9 cellular contexts compared by ENCODE assay signal in the genomic region with DNA sequence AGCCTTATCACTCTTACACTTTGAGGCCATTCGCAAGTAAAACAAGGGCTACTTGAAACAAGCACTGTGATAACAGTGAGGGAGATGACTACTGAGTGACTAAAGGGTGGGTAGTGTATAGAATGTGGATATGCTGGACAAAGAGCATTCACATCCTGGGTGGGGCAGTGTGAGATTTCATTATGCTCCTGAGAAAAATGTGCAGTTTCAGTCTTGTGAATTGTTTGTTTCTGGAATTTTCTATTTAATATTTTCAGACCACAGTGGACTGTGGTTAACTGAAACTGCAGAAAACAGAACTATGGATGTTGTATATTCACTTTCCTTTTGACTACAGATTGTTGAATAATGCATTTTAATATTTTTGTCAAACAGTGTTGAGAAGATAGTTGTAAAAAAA. TPM values are rescaled to one million over a fixed set of nuclear protein-coding genes. Genes with fewer than 3 reads are reported as not detected.
A peak's percentile ranks its signal among the peaks of the same experiment; 100 is the strongest.
DNase-seq lines count a peak whose midpoint lies in the region; ATAC-seq and TF ChIP-seq lines count a peak whose summit lies in the region.
"Had no signal": no experiment of that assay in that cellular context is flagged by ENCODE, and none has a peak within 500 bp of the region (broad histone marks: within the 10 kb centered on the region; RNA-seq: fewer than 3 reads in every experiment).

No MANE protein-coding gene starts in this region.

- intact Hi-C loops in uterus (cut with DNase I; ENCODE audit: low total_unique reads), result no loop called here
- intact Hi-C loops in lower leg skin (cut with DNase I; ENCODE audit: low total_unique reads), result no loop called here

- 82 to 91% methylated on average over 1 of the region's 1 CpG for WGBS in lower leg skin, 2 donors

- peaks cover 25% of the 10 kb centered on the region for H3K4me1 Mint-ChIP-seq in WTC11

- H3K4me3 Mint-ChIP-seq in WTC11, result no peak overlapping the region
- H3K4me3 Mint-ChIP-seq: neural crest cell had no signal

- peaks cover 0 to 5% of the 10 kb centered on the region in 2 donors for H3K9me3 ChIP-seq in uterus

- TF ChIP-seq POLR2A in uterus (IDR thresholded peaks at IDR 0.05) (no peak), lower leg skin (IDR thresholded peaks at IDR 0.05) (no peak)

- peaks cover 34% of the 10 kb centered on the region for H3K36me3 Mint-ChIP-seq in WTC11

- H3K4me3 ChIP-seq in uterus (no peak overlapping the region), lower leg skin (ENCODE audit: low read depth, poor library complexity, severe bottlenecking) (no peak overlapping the region)

- H3K27me3 Mint-ChIP-seq in WTC11 (ENCODE audit: low read depth), result no peaks in the 10 kb centered on the region

- TF ChIP-seq CTCF in WTC11 (IDR thresholded peaks at IDR 0.05) (no peak), uterus (IDR thresholded peaks at IDR 0.05) (no peak), lower leg skin (IDR thresholded peaks at IDR 0.05) (no peak)

- CTCF ChIA-PET in WTC11 (lab: Charles Lee), result no interaction called here

- ATAC-seq in GM19035 (IDR thresholded peaks at IDR 0.05; ENCODE audit: unreplicated experiment) (peak; percentile 83), HG03025 (IDR thresholded peaks at IDR 0.05; ENCODE audit: low FRiP score, unreplicated experiment) (peak; percentile 71), WTC11 (no peak)

- H3K27ac ChIP-seq in uterus, result no peak overlapping the region

- DNase-seq in WTC11 (ENCODE audit: low spot score) (no peak), renal cortical epithelial cell (ENCODE audit: low read depth) (peak; percentile 70), SKM-1 treated with dmso at 0.1 percent for 144 hours (lab: John Stamatoyannopoulos, UW; ENCODE audit: unreplicated experiment) (no peak), HuH-7 (ENCODE audit: low spot score) (no peak), uterus (no peak), lower leg skin (ENCODE audit: low spot score in 2 of 2) (no peak)

- H3K36me3 ChIP-seq in uterus, result no peaks in the 10 kb centered on the region

- peak overlapping the region; percentile 48; the same call in 1 of the 2 replicates for H3K27ac Mint-ChIP-seq in WTC11

- no peaks in the 10 kb centered on the region for H3K27me3 ChIP-seq in uterus

- peaks cover 12% of the 10 kb centered on the region for H3K9me3 Mint-ChIP-seq in WTC11

- no peaks in the 10 kb centered on the region for H3K4me1 ChIP-seq in uterus

- POLR2A ChIA-PET in WTC11 (lab: Charles Lee), result no interaction called here

TF ChIP-seq in WTC11, 78 proteins besides CTCF, POLR2A, EP300 and RAD21:
- TF ChIP-seq ATF1 (CRISPR knock-in tag; IDR thresholded peaks at IDR 0.05) (no peak), CBFB (CRISPR knock-in tag; IDR thresholded peaks at IDR 0.05; ENCODE audit: low read depth) (no peak), ZNF317 (CRISPR knock-in tag; IDR thresholded peaks at IDR 0.05; ENCODE audit: borderline replicate concordance, low read depth) (no peak)
- TF ChIP-seq, protein P1, sequence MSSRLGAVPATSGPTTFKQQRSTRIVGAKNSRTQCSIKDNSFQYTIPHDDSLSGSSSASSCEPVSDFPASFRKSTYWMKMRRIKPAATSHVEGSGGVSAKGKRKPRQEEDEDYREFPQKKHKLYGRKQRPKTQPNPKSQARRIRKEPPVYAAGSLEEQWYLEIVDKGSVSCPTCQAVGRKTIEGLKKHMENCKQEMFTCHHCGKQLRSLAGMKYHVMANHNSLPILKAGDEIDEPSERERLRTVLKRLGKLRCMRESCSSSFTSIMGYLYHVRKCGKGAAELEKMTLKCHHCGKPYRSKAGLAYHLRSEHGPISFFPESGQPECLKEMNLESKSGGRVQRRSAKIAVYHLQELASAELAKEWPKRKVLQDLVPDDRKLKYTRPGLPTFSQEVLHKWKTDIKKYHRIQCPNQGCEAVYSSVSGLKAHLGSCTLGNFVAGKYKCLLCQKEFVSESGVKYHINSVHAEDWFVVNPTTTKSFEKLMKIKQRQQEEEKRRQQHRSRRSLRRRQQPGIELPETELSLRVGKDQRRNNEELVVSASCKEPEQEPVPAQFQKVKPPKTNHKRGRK (CRISPR knock-in tag; IDR thresholded peaks at IDR 0.05; ENCODE audit: borderline replicate concordance), result no peak
TF ChIP-seq in WTC11: peak in this region for 0.

RNA-seq across cellular contexts. Expression of a gene that starts 25.1 kb away (rescaled TPM):
- total RNA-seq in WTC11 (2021) (0.05 TPM in 1 of 3 replicates, not detected in the others), renal cortical epithelial cell (not detected in 2 replicates), uterus (1 to 10 TPM in 1 of 4 donors, under 1 TPM in 1, not detected in 2; 0.21 to 4.1 TPM), lower leg skin (under 1 TPM in 3 of 4 donors, not detected in 1; 0.08 to 0.58 (median 0.32) TPM)
